Comparison of ENCODE assay signal across 10 cellular contexts in the genomic region with DNA sequence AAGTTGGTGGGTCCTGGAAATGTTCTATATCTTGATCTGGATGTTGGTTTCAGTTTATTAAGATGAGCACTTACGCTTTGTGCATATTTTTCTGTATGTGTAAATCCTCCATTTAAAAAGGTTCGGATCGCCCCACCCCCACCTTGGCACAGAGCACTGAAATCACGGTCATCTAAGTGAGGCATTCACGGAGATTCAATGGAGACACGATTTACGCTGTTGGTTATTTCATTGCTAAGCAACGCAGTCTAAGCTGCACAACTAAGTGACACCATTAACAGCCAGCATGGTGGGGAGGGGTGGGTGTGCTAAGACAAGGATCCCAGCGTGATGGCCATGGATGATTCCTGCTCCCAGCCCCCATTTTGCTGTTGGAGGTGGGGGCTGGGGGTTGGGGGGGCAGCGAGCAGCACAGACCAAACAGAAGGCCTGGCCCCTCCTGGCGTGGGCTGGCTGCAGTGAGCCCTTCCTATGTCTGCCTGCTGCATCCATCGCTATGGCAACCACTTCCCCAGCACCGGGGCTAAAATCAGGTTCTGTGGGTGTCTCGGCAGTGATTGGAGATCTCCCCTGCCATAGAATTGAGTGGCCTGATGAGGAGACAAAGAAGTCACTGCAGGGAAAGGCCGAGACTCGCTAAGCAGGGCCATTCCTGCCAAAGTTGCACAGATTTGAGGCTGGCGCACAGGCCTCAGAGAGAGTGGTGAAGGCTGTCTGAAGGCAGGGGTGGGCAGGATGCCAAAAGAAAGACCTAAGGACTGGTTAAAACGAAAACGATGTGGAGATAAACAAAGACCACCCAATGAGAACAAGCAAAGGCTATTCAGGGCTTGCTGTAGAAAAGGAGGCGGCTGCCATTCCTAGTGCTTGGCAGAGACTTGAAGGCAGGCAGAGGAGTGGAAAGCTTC. TPM values are rescaled to one million over a fixed set of nuclear protein-coding genes. Genes with fewer than 3 reads are reported as not detected.
DNase-seq lines count a peak whose midpoint lies in the region; ATAC-seq and TF ChIP-seq lines count a peak whose summit lies in the region.
"Had no signal": no experiment of that assay in that cellular context is flagged by ENCODE, and none has a peak within 500 bp of the region (broad histone marks: within the 10 kb centered on the region; RNA-seq: fewer than 3 reads in every experiment).

No MANE protein-coding gene starts in this region.

- TF ChIP-seq CTCF in thyroid gland (IDR thresholded peaks at IDR 0.05), result no peak
- TF ChIP-seq CTCF in uterus (IDR thresholded peaks at IDR 0.05), result no peak

- H3K4me1 ChIP-seq in iPS-20b (ENCODE audit: insufficient read depth, low read length), result peaks cover 5% of the 10 kb centered on the region; the same call in 1 of the 2 replicates
- no peaks in the 10 kb centered on the region for H3K4me1 ChIP-seq in thyroid gland
- H3K4me1 ChIP-seq in uterus, result no peaks in the 10 kb centered on the region
- H3K4me1 ChIP-seq: parathyroid adenoma had no signal

- DNase-seq in Ammon's horn (ENCODE audit: low spot score), result peak; percentile 81
- peak; percentile 99 for DNase-seq in NCI-H1417 treated with DMSO at 0.1 percent for 48 hours (lab: John Stamatoyannopoulos, UW)
- DNase-seq in thyroid gland, result no peak
- DNase-seq in cardiac septum (ENCODE audit: low spot score), result no peak
- DNase-seq in uterus, result no peak
- DNase-seq: HCEC 1CT had no signal

- H3K36me3 ChIP-seq in iPS-20b (ENCODE audit: insufficient read depth, low read depth, low read length), result no peaks in the 10 kb centered on the region
- no peaks in the 10 kb centered on the region for H3K36me3 ChIP-seq in thyroid gland
- no peaks in the 10 kb centered on the region for H3K36me3 ChIP-seq in uterus

- 68 to 71% methylated on average over 20 of the region's 20 CpGs for WGBS in thyroid gland, 2 donors

- H3K4me3 ChIP-seq in iPS-20b (ENCODE audit: low read length) (no peak overlapping the region), thyroid gland (replicated peaks in 1 of 3) (no peak overlapping the region), uterus (no peak overlapping the region)

- peaks cover 18% of the 10 kb centered on the region for H3K27me3 ChIP-seq in iPS-20b (ENCODE audit: insufficient read depth, low read length)
- no peaks in the 10 kb centered on the region for H3K27me3 ChIP-seq in thyroid gland
- H3K27me3 ChIP-seq in uterus, result no peaks in the 10 kb centered on the region

- TF ChIP-seq POLR2A in thyroid gland (IDR thresholded peaks at IDR 0.05), result no peak
- TF ChIP-seq POLR2A in uterus (IDR thresholded peaks at IDR 0.05), result no peak

- ATAC-seq in SK-N-SH treated with all-trans-retinoic acid at 6 μM for 48 hours (peak; percentile 51; the same call in 2 of the 3 replicates), GM18870 (IDR thresholded peaks at IDR 0.05; ENCODE audit: unreplicated experiment) (no peak)

- H3K27ac ChIP-seq in iPS-20b (ENCODE audit: low read length) (no peak overlapping the region), thyroid gland (no peak overlapping the region), uterus (no peak overlapping the region)
- H3K27ac ChIP-seq: parathyroid adenoma had no signal

- H3K9me3 ChIP-seq in iPS-20b (ENCODE audit: insufficient read depth, low read depth, low read length) (no peaks in the 10 kb centered on the region), thyroid gland (no peaks in the 10 kb centered on the region), uterus (no peaks in the 10 kb centered on the region)

- intact Hi-C loops in thyroid gland (cut with DNase I), result no loop called here
- intact Hi-C loops in cardiac septum (cut with DNase I), result no loop called here
- intact Hi-C loops in uterus (cut with DNase I; ENCODE audit: low total_unique reads), result no loop called here

- peak overlapping the region; percentile 13; the same call in 1 of the 2 replicates for H3K9ac ChIP-seq in iPS-20b (ENCODE audit: low read depth, low read length)
- H3K9ac ChIP-seq: parathyroid adenoma had no signal

TF ChIP-seq in SK-N-SH treated with all-trans-retinoic acid at 6 μM for 48 hours, 23 proteins besides CTCF, POLR2A, EP300 and RAD21 (continues in another document):
- TF ChIP-seq ZFP30 (CRISPR knock-in tag; IDR thresholded peaks at IDR 0.05) (no peak), OSR1 (CRISPR knock-in tag; IDR thresholded peaks at IDR 0.05) (no peak), PPARA (CRISPR knock-in tag; IDR thresholded peaks at IDR 0.05; ENCODE audit: borderline replicate concordance) (no peak), ZNF565 (CRISPR knock-in tag; conservative IDR thresholded peaks at IDR 0.05; ENCODE audit: low read depth) (no peak), BACH2 (CRISPR knock-in tag; IDR thresholded peaks at IDR 0.05; ENCODE audit: borderline replicate concordance) (no peak), ISL1 (CRISPR knock-in tag; IDR thresholded peaks at IDR 0.05) (no peak), TOX (CRISPR knock-in tag; IDR thresholded peaks at IDR 0.05; ENCODE audit: borderline replicate concordance) (no peak), RARB (CRISPR knock-in tag; IDR thresholded peaks at IDR 0.05) (no peak), ARNTL (CRISPR knock-in tag; IDR thresholded peaks at IDR 0.05; ENCODE audit: borderline replicate concordance, low read depth) (no peak), GLIS3 (CRISPR knock-in tag; IDR thresholded peaks at IDR 0.05) (no peak), CSDC2 (CRISPR knock-in tag; IDR thresholded peaks at IDR 0.05) (no peak), ZC3H10 (CRISPR knock-in tag; IDR thresholded peaks at IDR 0.05) (no peak), ZNF70 (CRISPR knock-in tag; IDR thresholded peaks at IDR 0.05) (no peak), ZNF8 (CRISPR knock-in tag; IDR thresholded peaks at IDR 0.05) (no peak), ESRRG (CRISPR knock-in tag; IDR thresholded peaks at IDR 0.05) (no peak)
- TF ChIP-seq, protein P1, sequence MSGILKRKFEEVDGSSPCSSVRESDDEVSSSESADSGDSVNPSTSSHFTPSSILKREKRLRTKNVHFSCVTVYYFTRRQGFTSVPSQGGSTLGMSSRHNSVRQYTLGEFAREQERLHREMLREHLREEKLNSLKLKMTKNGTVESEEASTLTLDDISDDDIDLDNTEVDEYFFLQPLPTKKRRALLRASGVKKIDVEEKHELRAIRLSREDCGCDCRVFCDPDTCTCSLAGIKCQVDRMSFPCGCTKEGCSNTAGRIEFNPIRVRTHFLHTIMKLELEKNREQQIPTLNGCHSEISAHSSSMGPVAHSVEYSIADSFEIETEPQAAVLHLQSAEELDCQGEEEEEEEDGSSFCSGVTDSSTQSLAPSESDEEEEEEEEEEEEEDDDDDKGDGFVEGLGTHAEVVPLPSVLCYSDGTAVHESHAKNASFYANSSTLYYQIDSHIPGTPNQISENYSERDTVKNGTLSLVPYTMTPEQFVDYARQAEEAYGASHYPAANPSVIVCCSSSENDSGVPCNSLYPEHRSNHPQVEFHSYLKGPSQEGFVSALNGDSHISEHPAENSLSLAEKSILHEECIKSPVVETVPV (CRISPR knock-in tag; IDR thresholded peaks at IDR 0.05), result no peak
- TF ChIP-seq, protein P2, sequence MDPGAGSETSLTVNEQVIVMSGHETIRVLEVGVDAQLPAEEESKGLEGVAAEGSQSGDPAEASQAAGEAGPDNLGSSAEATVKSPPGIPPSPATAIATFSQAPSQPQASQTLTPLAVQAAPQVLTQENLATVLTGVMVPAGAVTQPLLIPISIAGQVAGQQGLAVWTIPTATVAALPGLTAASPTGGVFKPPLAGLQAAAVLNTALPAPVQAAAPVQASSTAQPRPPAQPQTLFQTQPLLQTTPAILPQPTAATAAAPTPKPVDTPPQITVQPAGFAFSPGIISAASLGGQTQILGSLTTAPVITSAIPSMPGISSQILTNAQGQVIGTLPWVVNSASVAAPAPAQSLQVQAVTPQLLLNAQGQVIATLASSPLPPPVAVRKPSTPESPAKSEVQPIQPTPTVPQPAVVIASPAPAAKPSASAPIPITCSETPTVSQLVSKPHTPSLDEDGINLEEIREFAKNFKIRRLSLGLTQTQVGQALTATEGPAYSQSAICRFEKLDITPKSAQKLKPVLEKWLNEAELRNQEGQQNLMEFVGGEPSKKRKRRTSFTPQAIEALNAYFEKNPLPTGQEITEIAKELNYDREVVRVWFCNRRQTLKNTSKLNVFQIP (CRISPR knock-in tag; IDR thresholded peaks at IDR 0.05; ENCODE audit: borderline replicate concordance, low read depth), result no peak
- TF ChIP-seq, protein P3, sequence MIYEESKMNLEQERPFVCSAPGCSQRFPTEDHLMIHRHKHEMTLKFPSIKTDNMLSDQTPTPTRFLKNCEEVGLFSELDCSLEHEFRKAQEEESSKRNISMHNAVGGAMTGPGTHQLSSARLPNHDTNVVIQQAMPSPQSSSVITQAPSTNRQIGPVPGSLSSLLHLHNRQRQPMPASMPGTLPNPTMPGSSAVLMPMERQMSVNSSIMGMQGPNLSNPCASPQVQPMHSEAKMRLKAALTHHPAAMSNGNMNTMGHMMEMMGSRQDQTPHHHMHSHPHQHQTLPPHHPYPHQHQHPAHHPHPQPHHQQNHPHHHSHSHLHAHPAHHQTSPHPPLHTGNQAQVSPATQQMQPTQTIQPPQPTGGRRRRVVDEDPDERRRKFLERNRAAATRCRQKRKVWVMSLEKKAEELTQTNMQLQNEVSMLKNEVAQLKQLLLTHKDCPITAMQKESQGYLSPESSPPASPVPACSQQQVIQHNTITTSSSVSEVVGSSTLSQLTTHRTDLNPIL (CRISPR knock-in tag; IDR thresholded peaks at IDR 0.05; ENCODE audit: low read depth), result no peak

RNA-seq across cellular contexts. Expression of a gene that starts 14.2 kb away (rescaled TPM):
- total RNA-seq in thyroid gland, result 100 to 1,000 TPM; 105 to 296 (median 213) TPM
- total RNA-seq in cardiac septum, result 142 TPM
- 100 to 1,000 TPM in 3 of 4 donors, 10 to 100 TPM in 1; 62.1 to 234 (median 178) TPM for total RNA-seq in uterus

RNA-seq across cellular contexts. Expression of a gene that starts 31.5 kb away (rescaled TPM):
- total RNA-seq in thyroid gland, result 10 to 100 TPM; 10.3 to 32.0 (median 23.4) TPM
- 31.2 TPM for total RNA-seq in cardiac septum
- total RNA-seq in uterus, result 10 to 100 TPM in 2 of 4 donors, 1 to 10 TPM in 2; 1.5 to 20.3 (median 9.1) TPM

Comparison
In these comparisons a context has a peak if more than half of its experiments do, and no peak if none do; other contexts are left out.
1. DNase-seq: peak in Ammon's horn (single experiment) and NCI-H1417 treated with DMSO at 0.1 percent for 48 hours (single experiment); none in thyroid gland (0 of 2), cardiac septum (single experiment) and uterus (0 of 2).